In genomic region chr6:36780517-36781210, GRCh38 we compare ENCODE assay signal across 1 cellular context.
TF ChIP-seq lines count a peak whose summit lies in the region.

No MANE protein-coding gene starts in this region.

TF ChIP-seq in SK-N-SH, 30 proteins besides CTCF, POLR2A, EP300 and RAD21 (continued from another document):
- no peak for TF ChIP-seq FOXM1 (IDR thresholded peaks at IDR 0.05; ENCODE audit: low read depth)
- TF ChIP-seq FOSL2 (IDR thresholded peaks at IDR 0.05; ENCODE audit: borderline replicate concordance, low read depth) = no peak
- no peak for TF ChIP-seq EZH2phosphoT487 (IDR thresholded peaks at IDR 0.05; ENCODE audit: borderline replicate concordance, low read depth)
- no peak for TF ChIP-seq JUND (IDR thresholded peaks at IDR 0.05)
- TF ChIP-seq PBX3 (IDR thresholded peaks at IDR 0.05) = no peak
- no peak for TF ChIP-seq FOXJ3 (CRISPR knock-in tag; IDR thresholded peaks at IDR 0.05)
- no peak for TF ChIP-seq TCF12 (IDR thresholded peaks at IDR 0.05)
